ENCODE assay signal across 8 cellular contexts in the genomic region with DNA sequence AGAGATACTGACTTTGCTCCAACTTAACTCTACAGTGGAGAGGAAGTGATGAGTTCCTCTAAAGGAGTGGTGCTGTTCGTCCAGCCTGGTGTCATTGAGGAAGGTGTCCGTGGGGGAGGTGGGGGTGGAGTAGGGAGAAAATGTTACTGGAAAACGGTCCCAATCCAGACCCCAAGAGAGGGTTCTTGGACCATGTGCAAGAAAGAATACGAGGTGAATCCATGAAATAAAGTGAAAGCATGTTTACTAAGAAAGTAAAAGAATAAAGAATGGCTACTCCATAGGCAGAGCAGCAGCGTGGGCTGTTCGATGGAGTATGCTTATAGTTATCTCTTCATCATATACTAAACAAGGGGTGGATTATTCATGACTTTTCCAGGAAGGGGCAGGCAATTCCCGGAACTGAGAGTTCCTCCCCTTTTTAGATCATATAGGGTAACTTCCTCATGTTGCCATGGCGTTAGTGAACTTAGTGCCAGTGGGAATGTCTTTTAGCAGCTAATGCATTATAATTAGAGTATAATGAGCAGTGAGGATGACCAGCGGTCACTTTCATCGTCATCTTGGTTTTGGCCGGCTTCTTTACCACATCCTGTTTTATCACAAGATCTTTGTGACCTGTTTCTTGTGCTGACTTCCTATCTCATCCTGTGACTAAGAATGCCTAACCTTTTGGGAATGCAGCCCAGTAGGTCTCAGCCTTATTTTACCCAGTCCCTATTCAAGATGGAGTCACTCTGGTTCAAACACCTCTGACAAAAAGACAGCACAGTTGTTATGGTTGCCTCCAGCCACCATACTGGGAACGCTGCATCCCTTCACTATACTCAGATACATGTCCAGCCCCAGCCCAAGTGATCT. TPM values are rescaled to one million over a fixed set of nuclear protein-coding genes. Genes with fewer than 3 reads are reported as not detected.
DNase-seq lines count a peak whose midpoint lies in the region; ATAC-seq and TF ChIP-seq lines count a peak whose summit lies in the region.

No MANE protein-coding gene starts in this region.

- H3K9me3 Mint-ChIP-seq in HFFc6: no peaks in the 10 kb centered on the region

- H3K4me3 ChIP-seq in fibroblast of pulmonary artery (replicated peaks; ENCODE audit: low read depth, low read length): peak overlapping the region; percentile 14

- DNase-seq in HFFc6 (peak; percentile 94), fibroblast of pulmonary artery (ENCODE audit: low read depth) (peak; percentile 82), COR-L47 (lab: John Stamatoyannopoulos, UW) (no peak)
- peak; percentile 34 for DNase-seq in activated CD4-positive, CD25-positive, alpha-beta regulatory T cell treated with anti-CD3 and anti-CD28 coated beads, Interleukin-2, amount 50 U/mL, for 72 hours
- peak; percentile 8 to 24 for DNase-seq in stimulated activated CD4-positive, alpha-beta T cell treated with anti-CD3 and anti-CD28 coated beads, Interleukin-15, amount 100 ng/mL, for 1 hour (ENCODE audit: low read depth in 1 of 2, low spot score in 1 of 2)

- no peaks in the 10 kb centered on the region for H3K27me3 Mint-ChIP-seq in HFFc6 (ENCODE audit: insufficient read depth)

- no peak for TF ChIP-seq CTCF in HFFc6 (IDR thresholded peaks at IDR 0.05)
- TF ChIP-seq CTCF in fibroblast of pulmonary artery (IDR thresholded peaks at IDR 0.05; ENCODE audit: low read length, missing control alignments): no peak

- H3K4me1 Mint-ChIP-seq in HFFc6 (ENCODE audit: low read depth): peaks cover 67% of the 10 kb centered on the region

- ATAC-seq in GM18868 (IDR thresholded peaks at IDR 0.05; ENCODE audit: unreplicated experiment): no peak
- ATAC-seq in GM21723 (IDR thresholded peaks at IDR 0.05; ENCODE audit: unreplicated experiment): no peak
- ATAC-seq in GM18511 (IDR thresholded peaks at IDR 0.05; ENCODE audit: unreplicated experiment): no peak

- peak overlapping the region; percentile 75 for H3K4me3 Mint-ChIP-seq in HFFc6

- peak overlapping the region; percentile 94 for H3K27ac Mint-ChIP-seq in HFFc6

- no peaks in the 10 kb centered on the region for H3K36me3 Mint-ChIP-seq in HFFc6 (ENCODE audit: low read depth)

RNA-seq across cellular contexts. Expression of gene CLEC3B, which starts 38.6 kb away (rescaled TPM):
- total RNA-seq in HFFc6 (2021; fragmentation: NEBNext Ultra II Directional; extraction: Animal tissue kit (Norgen Biotek cat#: 25700)): 1 to 10 TPM in 5 of 6 experiments, under 1 TPM in 1; 1.00 to 1.9 (median 1.2) TPM
